ENCODE assay signal across 8 cellular contexts in genomic region chr19:2578911-2579677, GRCh38.
DNase-seq lines count a peak whose midpoint lies in the region; ATAC-seq and TF ChIP-seq lines count a peak whose summit lies in the region.

No MANE protein-coding gene starts in this region.

- H3K4me1 Mint-ChIP-seq in CD8-positive, alpha-beta memory T cell: peaks cover 0 to 10% (median 0%) of the 10 kb centered on the region in 3 donors

- no peak overlapping the region for H3K27ac Mint-ChIP-seq in CD8-positive, alpha-beta memory T cell

- POLR2A ChIA-PET in CD8-positive, alpha-beta memory T cell (lab: Charles Lee): interaction anchor here (0.7 to 4.2 kb wide), 3 partner anchors 99 to 108 kb away, joined by 3 to 29 read pairs (median 4); partner anchors contain the start of gene GADD45B

- no peak overlapping the region for H3K27ac ChIP-seq in CD8-positive, alpha-beta memory T cell (ENCODE audit: low read depth, low read length)
- peak overlapping the region; percentile 93 to 96 for H3K27ac ChIP-seq in thoracic aorta

- H3K9me3 ChIP-seq in CD8-positive, alpha-beta memory T cell (ENCODE audit: low read length): no peaks in the 10 kb centered on the region
- H3K9me3 ChIP-seq in adipocyte (ENCODE audit: control insufficient read depth, low read length) (peaks cover 3% of the 10 kb centered on the region), thoracic aorta (no peaks in the 10 kb centered on the region)

- H3K36me3 Mint-ChIP-seq in CD8-positive, alpha-beta memory T cell: no peaks in the 10 kb centered on the region

- H3K4me1 ChIP-seq in CD8-positive, alpha-beta memory T cell (ENCODE audit: insufficient read depth, low read length): peaks cover 12% of the 10 kb centered on the region
- H3K4me1 ChIP-seq in adipocyte (ENCODE audit: control insufficient read depth, insufficient read depth, low read length) (peaks cover 43% of the 10 kb centered on the region), thoracic aorta (ENCODE audit: control insufficient read depth in 1 of 2, low read depth in 2 of 2) (peaks cover 33 to 53% of the 10 kb centered on the region in 2 donors)

- peak; percentile 50 for ATAC-seq in thoracic aorta (ENCODE audit: insufficient number of reproducible peaks, low FRiP score, low read depth)
- no peak for ATAC-seq in GM21390 (IDR thresholded peaks at IDR 0.05; ENCODE audit: unreplicated experiment)

- H3K27me3 Mint-ChIP-seq in CD8-positive, alpha-beta memory T cell: peaks cover 6 to 9% of the 10 kb centered on the region in 2 donors

- intact Hi-C loops in head of caudate nucleus (cut with DNase I): loop anchor here (5.0 kb wide), 1 partner anchor 102 kb away; the partner anchor contains the start of gene GADD45B

- H3K9me3 Mint-ChIP-seq in CD8-positive, alpha-beta memory T cell: peaks cover 0 to 19% (median 6%) of the 10 kb centered on the region in 5 donors

- peak; percentile 90 for TF ChIP-seq CTCF in thoracic aorta (IDR thresholded peaks at IDR 0.05)

- no peaks in the 10 kb centered on the region for H3K36me3 ChIP-seq in CD8-positive, alpha-beta memory T cell (ENCODE audit: insufficient read depth, low read length)
- no peaks in the 10 kb centered on the region for H3K36me3 ChIP-seq in adipocyte (ENCODE audit: control insufficient read depth, insufficient read depth, low read length, severe bottlenecking)
- H3K36me3 ChIP-seq in thoracic aorta: no peaks in the 10 kb centered on the region

- H3K4me3 ChIP-seq in CD8-positive, alpha-beta memory T cell (ENCODE audit: low read length): peak overlapping the region; percentile 43
- H3K4me3 ChIP-seq in adipocyte (ENCODE audit: low read length) (peak overlapping the region; percentile 75), thoracic aorta (peak overlapping the region; percentile 71)

- peak overlapping the region in 3 of 7 donors; percentile 34 to 39 (median 36) for H3K4me3 Mint-ChIP-seq in CD8-positive, alpha-beta memory T cell

- H3K9ac ChIP-seq in adipocyte (ENCODE audit: low read length): peak overlapping the region; percentile 77

- CTCF ChIA-PET in CD8-positive, alpha-beta memory T cell (lab: Charles Lee): interaction anchor here (0.6 to 4.8 kb wide), 19 partner anchors 14 to 152 kb away, joined by 3 to 31 read pairs (median 4); partner anchors contain the start of genes GADD45B and TIMM13

- DNase-seq in CD8-positive, alpha-beta memory T cell: peak; percentile 40 to 79 (median 52)
- DNase-seq in HuH-7.5 (ENCODE audit: low spot score) (peak; percentile 81), SW 1271 (lab: John Stamatoyannopoulos, UW) (peak; percentile 82 to 94), adipocyte (ENCODE audit: low read depth) (peak; percentile 91), head of caudate nucleus (peak; percentile 48 to 93 (median 82)), occipital lobe (lab: John Stamatoyannopoulos, UW) (peak; percentile 56), thoracic aorta (ENCODE audit: low spot score) (peak; percentile 70)

- H3K27me3 ChIP-seq in CD8-positive, alpha-beta memory T cell (ENCODE audit: insufficient read depth, low read length, poor library complexity, severe bottlenecking): peaks cover 5% of the 10 kb centered on the region
- no peaks in the 10 kb centered on the region for H3K27me3 ChIP-seq in adipocyte (replicated peaks; ENCODE audit: control insufficient read depth, insufficient read depth, low read length)
- no peaks in the 10 kb centered on the region for H3K27me3 ChIP-seq in thoracic aorta (replicated peaks; ENCODE audit: insufficient read depth)
